ENCODE assay signal across 15 cellular contexts in genomic region chr14:48690349-48690748, GRCh38.
DNase-seq lines count a peak whose midpoint lies in the region; ATAC-seq and TF ChIP-seq lines count a peak whose summit lies in the region.
"Had no signal": no experiment of that assay in that cellular context is flagged by ENCODE, and none has a peak within 500 bp of the region (broad histone marks: within the 10 kb centered on the region; RNA-seq: fewer than 3 reads in every experiment).

No MANE protein-coding gene starts in this region.

- no peak for TF ChIP-seq CTCF in MCF 10A (IDR thresholded peaks at IDR 0.05; ENCODE audit: unreplicated experiment)
- no peak for TF ChIP-seq CTCF in mammary epithelial cell (conservative IDR thresholded peaks at IDR 0.05 in 1 of 2, IDR thresholded peaks at IDR 0.05 in 1 of 2; ENCODE audit: extremely low read depth in 1 of 2, insufficient read depth in 1 of 2, low read depth in 1 of 2, low read length in 2 of 2)
- TF ChIP-seq CTCF in endodermal cell (conservative IDR thresholded peaks at IDR 0.05), result peak; percentile 68

- no peak overlapping the region for H3K4me2 ChIP-seq in mammary epithelial cell (ENCODE audit: insufficient read depth, low read depth, low read length)
- H3K4me2 ChIP-seq: PC-9 had no signal

- H3K27ac Mint-ChIP-seq in MCF 10A (ENCODE audit: low read depth, unreplicated experiment) (no peak overlapping the region), endodermal cell (no peak overlapping the region)
- H3K27ac Mint-ChIP-seq: activated T-helper 17 cell treated with anti-CD3 and anti-CD28 coated beads, Interleukin-2, amount 50 U/mL, for 72 hours; T-helper 1 cell treated with Interleukin-12 subunit alpha and Interleukin-12 subunit beta and Interleukin-4 antibody, amounts not matched to agents 30 μg/mL and 1 μg/mL, for 36 hours had no signal

- H3K9me3 Mint-ChIP-seq in MCF 10A (ENCODE audit: unreplicated experiment) (peaks cover 6% of the 10 kb centered on the region), endodermal cell (no peaks in the 10 kb centered on the region)
- H3K9me3 Mint-ChIP-seq: T-helper 1 cell treated with Interleukin-12 subunit alpha and Interleukin-12 subunit beta and Interleukin-4 antibody, amounts not matched to agents 30 μg/mL and 1 μg/mL, for 36 hours had no signal

- H3K9ac ChIP-seq in mammary epithelial cell (ENCODE audit: insufficient read depth, low read length) (no peak overlapping the region), endodermal cell (ENCODE audit: extremely low read depth, low read length, poor library complexity, severe bottlenecking) (no peak overlapping the region)

- H3K27ac ChIP-seq in mammary epithelial cell (ENCODE audit: insufficient read depth, low read depth, low read length) (no peak overlapping the region), endodermal cell (ENCODE audit: low read depth, low read length) (no peak overlapping the region)
- H3K27ac ChIP-seq: dorsolateral prefrontal cortex, PC-9, upper lobe of right lung had no signal

- H3K27me3 ChIP-seq in mammary epithelial cell (ENCODE audit: insufficient read depth, low read length) (no peaks in the 10 kb centered on the region), endodermal cell (ENCODE audit: control insufficient read depth, insufficient read depth, low read length, poor library complexity, severe bottlenecking) (no peaks in the 10 kb centered on the region)
- H3K27me3 ChIP-seq: upper lobe of right lung had no signal

- intact Hi-C loops in MCF 10A (cut with micrococcal nuclease) (no loop called here), mammary epithelial cell (cut with micrococcal nuclease) (no loop called here)

- CTCF ChIA-PET in MCF 10A (lab: Yijun Ruan, JAX) (no interaction called here), mammary epithelial cell (lab: Charles Lee; ENCODE audit: low non-redundant PET) (no interaction called here)

- H3K4me1 ChIP-seq in mammary epithelial cell (ENCODE audit: insufficient read depth, low read length) (no peaks in the 10 kb centered on the region), endodermal cell (ENCODE audit: control insufficient read depth, insufficient read depth, low read length) (peaks cover 7% of the 10 kb centered on the region)
- H3K4me1 ChIP-seq: upper lobe of right lung had no signal

- no peaks in the 10 kb centered on the region for H3K36me3 ChIP-seq in mammary epithelial cell (ENCODE audit: insufficient read depth, low read length)
- no peaks in the 10 kb centered on the region for H3K36me3 ChIP-seq in endodermal cell (ENCODE audit: control insufficient read depth, insufficient read depth, low read length)
- H3K36me3 ChIP-seq: upper lobe of right lung had no signal

- DNase-seq in MCF 10A (ENCODE audit: unreplicated experiment) (peak; percentile 11), mammary epithelial cell (no peak), NCI-H69 (lab: John Stamatoyannopoulos, UW) (peak; percentile 68), endodermal cell (no peak), T-helper 2 cell (no peak), mucosa of gallbladder (ENCODE audit: low spot score) (no peak)
- DNase-seq: aorta, dorsolateral prefrontal cortex, NCI-H2029 treated with DMSO at 0.1 percent for 48 hours, PC-9, upper lobe of right lung had no signal

- POLR2A ChIA-PET in MCF 10A (lab: Yijun Ruan, JAX), result no interaction called here

- 39% methylated on average over 1 of the region's 1 CpG for WGBS in mammary epithelial cell (ENCODE audit: low coverage, missing lambda C conversion rate)
- WGBS in endodermal cell (ENCODE audit: insufficient coverage in 1 of 2, insufficient read length in 1 of 2), 2 experiments, result 100% methylated on average over 1 of the region's 1 CpG; no CpG with 5 or more reads in 1 of the 2 experiments

- in situ Hi-C loops in mammary epithelial cell (cut with MboI; ENCODE audit: low sequenced_read_pairs in 2 of 2), result no loop called here

- H3K79me2 ChIP-seq in mammary epithelial cell (ENCODE audit: insufficient read depth, low read length), result no peaks in the 10 kb centered on the region

- H3K27me3 Mint-ChIP-seq in MCF 10A (ENCODE audit: insufficient read depth, unreplicated experiment), result no peaks in the 10 kb centered on the region
- no peaks in the 10 kb centered on the region for H3K27me3 Mint-ChIP-seq in endodermal cell (ENCODE audit: insufficient read depth)
- H3K27me3 Mint-ChIP-seq: activated T-helper 17 cell treated with anti-CD3 and anti-CD28 coated beads, Interleukin-2, amount 50 U/mL, for 72 hours had no signal

- H3K36me3 Mint-ChIP-seq in MCF 10A (ENCODE audit: insufficient read depth, unreplicated experiment), result peaks cover 6% of the 10 kb centered on the region
- no peaks in the 10 kb centered on the region for H3K36me3 Mint-ChIP-seq in endodermal cell (ENCODE audit: low read depth)

- no peak overlapping the region for H3K4me3 ChIP-seq in mammary epithelial cell (replicated peaks in 1 of 3; ENCODE audit: insufficient read depth in 1 of 3, low read depth in 2 of 3, low read length in 3 of 3)
- H3K4me3 ChIP-seq in endodermal cell (ENCODE audit: low read length), result no peak overlapping the region
- H3K4me3 ChIP-seq: dorsolateral prefrontal cortex, PC-9, upper lobe of right lung had no signal

- BruUV-seq in MCF 10A (replicated peaks; lab: Mats Ljungman, UMichigan) (no TSS peak), mammary epithelial cell (replicated peaks; lab: Mats Ljungman, UMichigan) (no TSS peak)

- no peak for ATAC-seq in HG02973 (IDR thresholded peaks at IDR 0.05; ENCODE audit: unreplicated experiment)
- no peak for ATAC-seq in HG03469 (IDR thresholded peaks at IDR 0.05; ENCODE audit: unreplicated experiment)
- ATAC-seq: activated T-helper 17 cell treated with anti-CD3 and anti-CD28 coated beads, Interleukin-2, amount 50 U/mL, for 72 hours; upper lobe of right lung had no signal

- no peak overlapping the region for H2AFZ ChIP-seq in mammary epithelial cell (ENCODE audit: low read depth, low read length)
- H2AFZ ChIP-seq: PC-9 had no signal

- H3K4me1 Mint-ChIP-seq in MCF 10A (ENCODE audit: insufficient read depth, unreplicated experiment) (no peaks in the 10 kb centered on the region), endodermal cell (peaks cover 10% of the 10 kb centered on the region)
- H3K4me1 Mint-ChIP-seq: activated T-helper 17 cell treated with anti-CD3 and anti-CD28 coated beads, Interleukin-2, amount 50 U/mL, for 72 hours had no signal

- H4K20me1 ChIP-seq in mammary epithelial cell (ENCODE audit: insufficient read depth, low read length), result no peaks in the 10 kb centered on the region

- H3K9me3 ChIP-seq in mammary epithelial cell (replicated peaks; ENCODE audit: insufficient read depth, low read length), result peaks cover 15% of the 10 kb centered on the region
- H3K9me3 ChIP-seq in endodermal cell (ENCODE audit: control insufficient read depth, low read length), result no peaks in the 10 kb centered on the region
- H3K9me3 ChIP-seq: upper lobe of right lung had no signal

- no peak overlapping the region for H3K4me3 Mint-ChIP-seq in MCF 10A (ENCODE audit: unreplicated experiment)
- no peak overlapping the region for H3K4me3 Mint-ChIP-seq in endodermal cell
- H3K4me3 Mint-ChIP-seq: activated T-helper 17 cell treated with anti-CD3 and anti-CD28 coated beads, Interleukin-2, amount 50 U/mL, for 72 hours; T-helper 1 cell treated with Interleukin-12 subunit alpha and Interleukin-12 subunit beta and Interleukin-4 antibody, amounts not matched to agents 30 μg/mL and 1 μg/mL, for 36 hours had no signal

- dilution Hi-C loops in mammary epithelial cell (cut with HindIII; ENCODE audit: low sequenced_read_pairs), result no loop called here

Comparison
In these comparisons a context has a peak if more than half of its experiments do, and no peak if none do; other contexts are left out.
1. DNase-seq: peak in MCF 10A (single experiment) and NCI-H69 (single experiment); none in mammary epithelial cell (single experiment), endodermal cell (single experiment), T-helper 2 cell (0 of 5) and mucosa of gallbladder (single experiment).